In the genomic region with DNA sequence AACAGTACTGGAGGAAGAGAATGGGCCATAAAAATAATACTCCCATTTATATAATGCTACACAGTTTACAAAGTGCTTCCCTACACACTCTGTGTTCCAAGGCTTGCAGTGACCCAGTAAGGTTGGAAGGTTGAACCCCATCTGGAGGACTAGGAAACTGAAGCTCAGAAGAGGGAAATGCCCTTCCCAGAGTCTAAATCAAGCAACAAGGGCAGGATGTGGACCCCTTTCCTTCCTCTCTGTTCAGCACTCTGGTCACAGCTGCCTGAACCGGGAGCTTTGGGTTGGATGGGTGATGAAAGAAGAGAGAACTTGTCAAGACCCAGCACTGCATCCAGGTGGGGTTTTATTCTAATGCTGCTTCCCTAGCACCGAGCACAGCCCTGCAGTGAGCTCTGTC, we compare ENCODE assay signal across 2 cellular contexts.
TF ChIP-seq lines count a peak whose summit lies in the region.

No MANE protein-coding gene starts in this region.

TF ChIP-seq in liver, 16 proteins besides CTCF, POLR2A, EP300 and RAD21 (continued from another document):
- TF ChIP-seq FOXA1 (IDR thresholded peaks at IDR 0.05) (no peak), GABPA (IDR thresholded peaks at IDR 0.05 in 1 of 2, conservative IDR thresholded peaks at IDR 0.05 in 1 of 2) (no peak), HNF4G (IDR thresholded peaks at IDR 0.05) (no peak), FOXA2 (IDR thresholded peaks at IDR 0.05) (no peak), SP1 (IDR thresholded peaks at IDR 0.05) (no peak)

TF ChIP-seq in endothelial cell of umbilical vein, 7 proteins besides CTCF, POLR2A, EP300 and RAD21:
- TF ChIP-seq EZH2 (IDR thresholded peaks at IDR 0.05; ENCODE audit: borderline replicate concordance, low read depth, low read length, severe bottlenecking) (no peak), GATA2 (IDR thresholded peaks at IDR 0.05; ENCODE audit: insufficient read depth, insufficient read length, low read depth, low read length) (no peak), POLR2AphosphoS5 (IDR thresholded peaks at IDR 0.05; ENCODE audit: insufficient read depth, low read depth, low read length) (no peak), FOS (IDR thresholded peaks at IDR 0.05; ENCODE audit: borderline replicate concordance, insufficient read depth, low read length) (no peak), MYC (IDR thresholded peaks at IDR 0.05; ENCODE audit: low read depth, low read length) (no peak)
- TF ChIP-seq, protein P1, sequence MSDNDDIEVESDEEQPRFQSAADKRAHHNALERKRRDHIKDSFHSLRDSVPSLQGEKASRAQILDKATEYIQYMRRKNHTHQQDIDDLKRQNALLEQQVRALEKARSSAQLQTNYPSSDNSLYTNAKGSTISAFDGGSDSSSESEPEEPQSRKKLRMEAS (IDR thresholded peaks at IDR 0.05; ENCODE audit: insufficient read depth, insufficient read length), result no peak
